16 cellular contexts compared by ENCODE assay signal in the genomic region with DNA sequence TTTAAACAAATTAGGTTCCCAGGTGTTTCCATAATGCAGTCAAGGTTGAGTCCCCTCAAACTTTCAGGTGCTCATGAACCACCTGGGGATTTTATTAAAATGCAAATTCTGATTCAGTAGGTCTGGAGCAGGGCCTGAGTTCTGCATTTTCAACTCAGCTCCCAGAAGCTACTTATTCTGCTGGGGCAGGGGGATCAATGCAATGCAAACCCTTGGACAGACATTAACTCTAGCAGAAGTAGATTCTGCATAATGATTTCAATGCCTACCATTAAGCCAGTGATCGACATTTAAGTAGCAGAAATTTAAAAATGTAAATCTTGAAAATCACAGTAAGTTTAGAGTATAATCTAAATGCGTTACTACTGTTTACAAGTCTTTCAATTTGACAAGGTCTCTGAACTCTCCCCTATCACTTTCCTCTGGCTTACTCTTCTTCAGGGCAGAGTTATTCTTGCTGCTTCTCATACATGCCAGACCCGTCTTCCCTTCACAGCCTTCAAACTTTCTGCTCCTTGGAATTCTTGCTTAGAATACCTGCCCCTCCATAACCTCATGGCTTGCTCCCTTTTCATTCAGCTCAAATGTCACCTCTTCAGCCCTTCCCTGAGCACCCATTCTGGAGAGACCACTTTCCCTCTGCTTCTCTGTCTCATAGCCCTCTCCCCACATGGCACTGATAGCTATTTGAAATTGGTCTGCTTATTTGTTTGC. TPM values are rescaled to one million over a fixed set of nuclear protein-coding genes. Genes with fewer than 3 reads are reported as not detected.
"Had no signal": no experiment of that assay in that cellular context is flagged by ENCODE, and none has a peak within 500 bp of the region (broad histone marks: within the 10 kb centered on the region; RNA-seq: fewer than 3 reads in every experiment).

No MANE protein-coding gene starts in this region.

- H3K9me3 Mint-ChIP-seq: activated CD8-positive, alpha-beta T cell treated with anti-CD3 and anti-CD28 coated beads for 36 hours; activated naive CD8-positive, alpha-beta T cell treated with anti-CD3 and anti-CD28 coated beads, Interleukin-2, amount 10 ng/mL, durations not matched to agents 7 days and 5 days; natural killer cell treated with Interleukin-12 subunit alpha and Interleukin-12 subunit beta and Interleukin-15 and Interleukin-18, amount 100 ng/mL, for 72 hours had no signal

- H3K27me3 Mint-ChIP-seq: memory B cell had no signal

- H3K4me3 ChIP-seq: ascending aorta, gastrocnemius medialis, heart right ventricle, stomach, thoracic aorta had no signal

- H3K4me3 Mint-ChIP-seq: activated CD8-positive, alpha-beta T cell treated with anti-CD3 and anti-CD28 coated beads for 36 hours; activated naive CD8-positive, alpha-beta T cell treated with anti-CD3 and anti-CD28 coated beads, Interleukin-2, amount 10 ng/mL, durations not matched to agents 7 days and 5 days; memory B cell; natural killer cell treated with Interleukin-12 subunit alpha and Interleukin-12 subunit beta and Interleukin-15 and Interleukin-18, amount 100 ng/mL, for 72 hours had no signal

- H3K27ac ChIP-seq: ascending aorta, gastrocnemius medialis, heart right ventricle, stomach, thoracic aorta, WERI-Rb-1 had no signal

- H3K36me3 Mint-ChIP-seq: activated naive CD8-positive, alpha-beta T cell treated with anti-CD3 and anti-CD28 coated beads, Interleukin-2, amount 10 ng/mL, durations not matched to agents 7 days and 5 days; memory B cell; natural killer cell treated with Interleukin-12 subunit alpha and Interleukin-12 subunit beta and Interleukin-15 and Interleukin-18, amount 100 ng/mL, for 72 hours had no signal

- ATAC-seq: activated CD8-positive, alpha-beta T cell treated with anti-CD3 and anti-CD28 coated beads for 36 hours; gastrocnemius medialis; heart right ventricle; left colon; natural killer cell treated with Interleukin-12 subunit alpha and Interleukin-12 subunit beta and Interleukin-15 and Interleukin-18, amount 100 ng/mL, for 72 hours had no signal

- H3K27ac Mint-ChIP-seq: activated CD8-positive, alpha-beta T cell treated with anti-CD3 and anti-CD28 coated beads for 36 hours; activated naive CD8-positive, alpha-beta T cell treated with anti-CD3 and anti-CD28 coated beads, Interleukin-2, amount 10 ng/mL, durations not matched to agents 7 days and 5 days; memory B cell; natural killer cell treated with Interleukin-12 subunit alpha and Interleukin-12 subunit beta and Interleukin-15 and Interleukin-18, amount 100 ng/mL, for 72 hours had no signal

- H3K4me1 ChIP-seq: ascending aorta, gastrocnemius medialis, heart right ventricle had no signal

- H3K4me1 Mint-ChIP-seq: activated naive CD8-positive, alpha-beta T cell treated with anti-CD3 and anti-CD28 coated beads, Interleukin-2, amount 10 ng/mL, durations not matched to agents 7 days and 5 days had no signal

- DNase-seq: activated CD4-positive, alpha-beta T cell treated with anti-CD3 and anti-CD28 coated beads for 4 hours; activated CD8-positive, alpha-beta memory T cell treated with anti-CD3 and anti-CD28 coated beads, Interleukin-2, amount 50 U/mL, for 4 hours; activated CD8-positive, alpha-beta T cell treated with anti-CD3 and anti-CD28 coated beads for 36 hours; activated naive CD8-positive, alpha-beta T cell treated with anti-CD3 and anti-CD28 coated beads, Interleukin-2, amount 10 ng/mL, durations not matched to agents 7 days and 5 days; gastrocnemius medialis; heart right ventricle; left colon; small intestine; stomach; T-helper 1 cell; WERI-Rb-1 had no signal

- H3K27me3 ChIP-seq: ascending aorta, gastrocnemius medialis, stomach had no signal

- H3K9me3 ChIP-seq: ascending aorta, gastrocnemius medialis, heart right ventricle, stomach, thoracic aorta had no signal

- H3K36me3 ChIP-seq: ascending aorta, gastrocnemius medialis, heart right ventricle, stomach, thoracic aorta, WERI-Rb-1 had no signal

RNA-seq across cellular contexts. Expression of gene DPPA4, which starts 19.3 kb away (rescaled TPM):
- total RNA-seq: activated naive CD8-positive, alpha-beta T cell treated with anti-CD3 and anti-CD28 coated beads, Interleukin-2, amount 10 ng/mL, durations not matched to agents 7 days and 5 days; ascending aorta; gastrocnemius medialis; heart right ventricle; left colon; thoracic aorta had no signal

RNA-seq across cellular contexts. Expression of gene DPPA2, which starts 40.3 kb away (rescaled TPM):
- total RNA-seq: activated CD8-positive, alpha-beta T cell treated with anti-CD3 and anti-CD28 coated beads for 36 hours; activated naive CD8-positive, alpha-beta T cell treated with anti-CD3 and anti-CD28 coated beads, Interleukin-2, amount 10 ng/mL, durations not matched to agents 7 days and 5 days; ascending aorta; gastrocnemius medialis; heart right ventricle; left colon; natural killer cell treated with Interleukin-12 subunit alpha and Interleukin-12 subunit beta and Interleukin-15 and Interleukin-18, amount 100 ng/mL, for 72 hours; stomach; thoracic aorta; urinary bladder had no signal
